Comparison of ENCODE assay signal across 17 cellular contexts in the genomic region with DNA sequence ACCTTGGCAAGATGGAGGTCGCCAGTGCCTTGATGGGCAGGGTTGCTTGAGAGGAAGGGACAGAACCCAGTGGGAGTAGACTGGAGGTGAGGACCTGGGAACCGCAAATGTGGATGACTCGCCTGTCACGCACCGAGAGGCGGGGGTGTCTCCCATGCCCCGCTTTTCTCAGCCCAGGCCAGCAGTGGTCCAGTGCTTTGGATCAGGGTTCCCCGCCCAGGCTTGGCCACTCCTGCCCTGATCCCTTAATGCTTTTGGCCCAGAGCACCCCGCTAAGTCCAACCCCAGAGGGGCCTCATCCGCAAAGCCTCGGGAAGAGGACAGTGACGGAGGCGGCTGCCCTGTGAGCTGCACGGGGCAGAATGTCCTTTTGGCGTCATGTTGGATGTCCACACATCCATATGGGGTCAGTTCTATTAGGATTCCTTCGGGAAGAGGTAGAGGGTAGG. TPM values are rescaled to one million over a fixed set of nuclear protein-coding genes. Genes with fewer than 3 reads are reported as not detected.
DNase-seq lines count a peak whose midpoint lies in the region; ATAC-seq and TF ChIP-seq lines count a peak whose summit lies in the region.
"Had no signal": no experiment of that assay in that cellular context is flagged by ENCODE, and none has a peak within 500 bp of the region (broad histone marks: within the 10 kb centered on the region; RNA-seq: fewer than 3 reads in every experiment).

No MANE protein-coding gene starts in this region.

- peaks cover 37% of the 10 kb centered on the region for H3K36me3 Mint-ChIP-seq in CD8-positive, alpha-beta T cell
- peaks cover 16% of the 10 kb centered on the region for H3K36me3 Mint-ChIP-seq in activated T-helper 1 cell treated with anti-CD3 and anti-CD28 coated beads, Interleukin-12 subunit alpha, Interleukin-12 subunit beta, Interleukin-2, Interleukin-4 antibody, amounts not matched to agents 30 ng/mL and 10 ng/mL and 1 ng/mL, durations not matched to agents 14 hours and 24 hours and 36 hours (ENCODE audit: low read depth)
- peaks cover 0 to 33% (median 10%) of the 10 kb centered on the region in 3 donors for H3K36me3 Mint-ChIP-seq in naive thymus-derived CD8-positive, alpha-beta T cell

- peaks cover 22% of the 10 kb centered on the region for H3K4me1 Mint-ChIP-seq in CD8-positive, alpha-beta T cell (ENCODE audit: low read depth)
- H3K4me1 Mint-ChIP-seq in activated T-helper 1 cell treated with anti-CD3 and anti-CD28 coated beads, Interleukin-12 subunit alpha, Interleukin-12 subunit beta, Interleukin-2, Interleukin-4 antibody, amounts not matched to agents 30 ng/mL and 10 ng/mL and 1 ng/mL, durations not matched to agents 14 hours and 24 hours and 36 hours (ENCODE audit: low read depth), result peaks cover 18% of the 10 kb centered on the region
- H3K4me1 Mint-ChIP-seq in naive thymus-derived CD8-positive, alpha-beta T cell, result peaks cover 13 to 37% (median 34%) of the 10 kb centered on the region in 4 donors

- H3K27me3 ChIP-seq in BLaER1 treated with 17β-estradiol and CSF1 and Interleukin-3, amounts not matched to agents 10 nM and 100 nM, result no peaks in the 10 kb centered on the region
- H3K27me3 ChIP-seq in CD8-positive, alpha-beta T cell (ENCODE audit: insufficient read depth, low read length), result no peaks in the 10 kb centered on the region
- H3K27me3 ChIP-seq: body of pancreas, dorsolateral prefrontal cortex, esophagus squamous epithelium, pancreas, SJSA1, tibial nerve had no signal

- H3K27ac ChIP-seq in BLaER1 treated with 17β-estradiol and CSF1 and Interleukin-3, amounts not matched to agents 10 nM and 100 nM, result no peak overlapping the region
- no peak overlapping the region for H3K27ac ChIP-seq in CD8-positive, alpha-beta T cell (ENCODE audit: low read depth, low read length)
- H3K27ac ChIP-seq: body of pancreas, dorsolateral prefrontal cortex, esophagus squamous epithelium, pancreas, SJSA1, tibial nerve had no signal

- H3K4me3 Mint-ChIP-seq in CD8-positive, alpha-beta T cell, result peak overlapping the region; percentile 32
- peak overlapping the region; percentile 92 for H3K4me3 Mint-ChIP-seq in activated T-helper 1 cell treated with anti-CD3 and anti-CD28 coated beads, Interleukin-12 subunit alpha, Interleukin-12 subunit beta, Interleukin-2, Interleukin-4 antibody, amounts not matched to agents 30 ng/mL and 10 ng/mL and 1 ng/mL, durations not matched to agents 14 hours and 24 hours and 36 hours
- peak overlapping the region in 9 of 10 donors; percentile 26 to 96 (median 43) for H3K4me3 Mint-ChIP-seq in naive thymus-derived CD8-positive, alpha-beta T cell

- H3K4me3 ChIP-seq in BLaER1 treated with 17β-estradiol and CSF1 and Interleukin-3, amounts not matched to agents 10 nM and 100 nM, result peak overlapping the region in 2 of 10 experiments; percentile 23 to 28; a peak in 1 of 20 replicates
- no peak overlapping the region for H3K4me3 ChIP-seq in CD8-positive, alpha-beta T cell (ENCODE audit: low read depth, low read length)
- H3K4me3 ChIP-seq: body of pancreas, pancreas, SJSA1, tibial nerve had no signal

- POLR2A ChIA-PET in CD8-positive, alpha-beta T cell (lab: Charles Lee), result no interaction called here
- POLR2A ChIA-PET in naive thymus-derived CD8-positive, alpha-beta T cell (lab: Charles Lee), result no interaction called here

- H3K27me3 Mint-ChIP-seq in CD8-positive, alpha-beta T cell (ENCODE audit: low read depth), result no peaks in the 10 kb centered on the region
- H3K27me3 Mint-ChIP-seq in activated T-helper 1 cell treated with anti-CD3 and anti-CD28 coated beads, Interleukin-12 subunit alpha, Interleukin-12 subunit beta, Interleukin-2, Interleukin-4 antibody, amounts not matched to agents 30 ng/mL and 10 ng/mL and 1 ng/mL, durations not matched to agents 14 hours and 24 hours and 36 hours (ENCODE audit: insufficient read depth), result peaks cover 3% of the 10 kb centered on the region
- H3K27me3 Mint-ChIP-seq in naive thymus-derived CD8-positive, alpha-beta T cell, result peaks cover 0 to 5% (median 0%) of the 10 kb centered on the region in 5 donors

- intact Hi-C loops in CD8-positive, alpha-beta T cell (cut with DNase I, micrococcal nuclease), result loop anchor here in 1 of 2 experiments (10.0 kb wide), 2 partner anchors 1048 to 1338 kb away; a partner anchor contains a TSS
- intact Hi-C loops in activated T-helper 1 cell treated with anti-CD3 and anti-CD28 coated beads, Interleukin-12 subunit alpha, Interleukin-12 subunit beta, Interleukin-2, Interleukin-4 antibody, amounts not matched to agents 30 ng/mL and 10 ng/mL and 1 ng/mL, durations not matched to agents 14 hours and 24 hours and 36 hours (cut with micrococcal nuclease), result loop anchor here (5.0 to 10.0 kb wide), 2 partner anchors 36 to 612 kb away; a partner anchor contains a TSS
- intact Hi-C loops in left cardiac atrium (cut with DNase I), result no loop called here

- H3K4me1 ChIP-seq in BLaER1 treated with 17β-estradiol and CSF1 and Interleukin-3, amounts not matched to agents 10 nM and 100 nM, result peaks cover 18 to 37% (median 29%) of the 10 kb centered on the region in 10 experiments
- peaks cover 23% of the 10 kb centered on the region for H3K4me1 ChIP-seq in CD8-positive, alpha-beta T cell (ENCODE audit: insufficient read depth, low read length)

- CTCF ChIA-PET in CD8-positive, alpha-beta T cell (lab: Charles Lee), result no interaction called here

- H3K9me3 ChIP-seq in BLaER1 treated with 17β-estradiol and CSF1 and Interleukin-3, amounts not matched to agents 10 nM and 100 nM (replicated peaks in 1 of 11), result peaks cover 0 to 5% (median 0%) of the 10 kb centered on the region in 11 experiments; a peak in 6 of 22 replicates
- no peaks in the 10 kb centered on the region for H3K9me3 ChIP-seq in CD8-positive, alpha-beta T cell (ENCODE audit: low read length)
- H3K9me3 ChIP-seq: body of pancreas, esophagus squamous epithelium, pancreas, SJSA1 had no signal

- no peaks in the 10 kb centered on the region for H3K9me3 Mint-ChIP-seq in CD8-positive, alpha-beta T cell
- H3K9me3 Mint-ChIP-seq in activated T-helper 1 cell treated with anti-CD3 and anti-CD28 coated beads, Interleukin-12 subunit alpha, Interleukin-12 subunit beta, Interleukin-2, Interleukin-4 antibody, amounts not matched to agents 30 ng/mL and 10 ng/mL and 1 ng/mL, durations not matched to agents 14 hours and 24 hours and 36 hours, result no peaks in the 10 kb centered on the region
- peaks cover 0 to 4% (median 0%) of the 10 kb centered on the region in 9 donors for H3K9me3 Mint-ChIP-seq in naive thymus-derived CD8-positive, alpha-beta T cell

- H3K36me3 ChIP-seq in BLaER1 treated with 17β-estradiol and CSF1 and Interleukin-3, amounts not matched to agents 10 nM and 100 nM, result peaks cover 23 to 48% (median 44%) of the 10 kb centered on the region in 11 experiments
- H3K36me3 ChIP-seq in CD8-positive, alpha-beta T cell (ENCODE audit: insufficient read depth, low read length), result peaks cover 8% of the 10 kb centered on the region

- ATAC-seq in CD8-positive, alpha-beta T cell, result no peak
- no peak for ATAC-seq in naive thymus-derived CD8-positive, alpha-beta T cell
- ATAC-seq in GM21529 (IDR thresholded peaks at IDR 0.05; ENCODE audit: unreplicated experiment) (no peak), left cardiac atrium (no peak), HG03045 (IDR thresholded peaks at IDR 0.05; ENCODE audit: unreplicated experiment) (no peak)
- ATAC-seq: body of pancreas, pancreas had no signal

- peaks cover 31 to 71% (median 55%) of the 10 kb centered on the region in 11 experiments; a peak in 21 of 22 replicates for H4K20me1 ChIP-seq in BLaER1 treated with 17β-estradiol and CSF1 and Interleukin-3, amounts not matched to agents 10 nM and 100 nM

- no peak for DNase-seq in CD8-positive, alpha-beta T cell
- no peak for DNase-seq in activated T-helper 1 cell treated with anti-CD3 and anti-CD28 coated beads, Interleukin-12 subunit alpha, Interleukin-12 subunit beta, Interleukin-2, Interleukin-4 antibody, amounts not matched to agents 30 ng/mL and 10 ng/mL and 1 ng/mL, durations not matched to agents 14 hours and 24 hours and 36 hours (ENCODE audit: low spot score)
- no peak for DNase-seq in naive thymus-derived CD8-positive, alpha-beta T cell
- DNase-seq in left cardiac atrium (no peak), glomerular visceral epithelial cell (ENCODE audit: extremely low spot score) (no peak)
- DNase-seq: activated effector memory CD4-positive, alpha-beta T cell treated with anti-CD3 and anti-CD28 coated beads, Interleukin-2, amount 50 U/mL, for 16 hours; esophagus squamous epithelium; NCI-H2081 treated with DMSO at 0.1 percent for 48 hours; NCI-H524 treated with DMSO at 0.1 percent for 48 hours had no signal

- H3K9ac ChIP-seq in BLaER1 treated with 17β-estradiol and CSF1 and Interleukin-3, amounts not matched to agents 10 nM and 100 nM, result peak overlapping the region in 4 of 11 experiments; percentile 17 to 97 (median 94); a peak in 3 of 22 replicates

- no peak for TF ChIP-seq CTCF in CD8-positive, alpha-beta T cell (IDR thresholded peaks at IDR 0.05)

- H3K4me2 ChIP-seq in BLaER1 treated with 17β-estradiol and CSF1 and Interleukin-3, amounts not matched to agents 10 nM and 100 nM, result peak overlapping the region in 7 of 11 experiments; percentile 98 to 100 (median 99); a peak in 8 of 22 replicates

- H3K27ac Mint-ChIP-seq in CD8-positive, alpha-beta T cell, result no peak overlapping the region
- no peak overlapping the region for H3K27ac Mint-ChIP-seq in activated T-helper 1 cell treated with anti-CD3 and anti-CD28 coated beads, Interleukin-12 subunit alpha, Interleukin-12 subunit beta, Interleukin-2, Interleukin-4 antibody, amounts not matched to agents 30 ng/mL and 10 ng/mL and 1 ng/mL, durations not matched to agents 14 hours and 24 hours and 36 hours
- peak overlapping the region in 3 of 10 donors; percentile 28 to 70 (median 65) for H3K27ac Mint-ChIP-seq in naive thymus-derived CD8-positive, alpha-beta T cell

RNA-seq across cellular contexts. Expression of a gene that starts 2.4 kb away (rescaled TPM):
- total RNA-seq in CD8-positive, alpha-beta T cell, result 10 to 100 TPM; 29.6 to 31.9 TPM
- total RNA-seq in activated T-helper 1 cell treated with anti-CD3 and anti-CD28 coated beads, Interleukin-12 subunit alpha, Interleukin-12 subunit beta, Interleukin-2, Interleukin-4 antibody, amounts not matched to agents 30 ng/mL and 10 ng/mL and 1 ng/mL, durations not matched to agents 14 hours and 24 hours and 36 hours, result 66.6 and 70.8 TPM in 2 replicates
- 10 to 100 TPM; 32.6 to 35.7 TPM for total RNA-seq in naive thymus-derived CD8-positive, alpha-beta T cell
- polyA plus RNA-seq in naive thymus-derived CD8-positive, alpha-beta T cell, result 10 to 100 TPM; 28.3 to 64.0 (median 45.4) TPM
- total RNA-seq in left cardiac atrium, result 10 to 100 TPM; 32.6 to 34.0 TPM

RNA-seq across cellular contexts. Expression of a gene that starts 18.3 kb away (rescaled TPM):
- not detected for total RNA-seq in CD8-positive, alpha-beta T cell
- not detected in 2 replicates for total RNA-seq in activated T-helper 1 cell treated with anti-CD3 and anti-CD28 coated beads, Interleukin-12 subunit alpha, Interleukin-12 subunit beta, Interleukin-2, Interleukin-4 antibody, amounts not matched to agents 30 ng/mL and 10 ng/mL and 1 ng/mL, durations not matched to agents 14 hours and 24 hours and 36 hours
- total RNA-seq in naive thymus-derived CD8-positive, alpha-beta T cell, result not detected
- not detected for polyA plus RNA-seq in naive thymus-derived CD8-positive, alpha-beta T cell
- 1 to 10 TPM in 1 of 2 donors, not detected in 1; 2.0 TPM for total RNA-seq in left cardiac atrium
- total RNA-seq: body of pancreas, esophagus squamous epithelium, pancreas, SJSA1, tibial nerve had no signal
- polyA plus RNA-seq: pancreas had no signal

RNA-seq across cellular contexts. Expression of a gene that starts 23.3 kb away (rescaled TPM):
- total RNA-seq in CD8-positive, alpha-beta T cell, result under 1 TPM; 0.35 to 0.36 TPM
- total RNA-seq in activated T-helper 1 cell treated with anti-CD3 and anti-CD28 coated beads, Interleukin-12 subunit alpha, Interleukin-12 subunit beta, Interleukin-2, Interleukin-4 antibody, amounts not matched to agents 30 ng/mL and 10 ng/mL and 1 ng/mL, durations not matched to agents 14 hours and 24 hours and 36 hours, result 0.86 and 1.2 TPM in 2 replicates
- under 1 TPM; 0.13 to 0.22 TPM for total RNA-seq in naive thymus-derived CD8-positive, alpha-beta T cell
- polyA plus RNA-seq in naive thymus-derived CD8-positive, alpha-beta T cell, result not detected
- 10 to 100 TPM; 17.5 to 17.6 TPM for total RNA-seq in left cardiac atrium

RNA-seq across cellular contexts. Expression of a gene that starts 43.0 kb away (rescaled TPM):
- total RNA-seq in CD8-positive, alpha-beta T cell, result not detected
- total RNA-seq in activated T-helper 1 cell treated with anti-CD3 and anti-CD28 coated beads, Interleukin-12 subunit alpha, Interleukin-12 subunit beta, Interleukin-2, Interleukin-4 antibody, amounts not matched to agents 30 ng/mL and 10 ng/mL and 1 ng/mL, durations not matched to agents 14 hours and 24 hours and 36 hours, result not detected in 2 replicates
- not detected for total RNA-seq in naive thymus-derived CD8-positive, alpha-beta T cell
- not detected for polyA plus RNA-seq in naive thymus-derived CD8-positive, alpha-beta T cell
- not detected for total RNA-seq in left cardiac atrium
- total RNA-seq: body of pancreas, esophagus squamous epithelium, pancreas, SJSA1, tibial nerve had no signal
- polyA plus RNA-seq: pancreas had no signal

RNA-seq across cellular contexts. Expression of a gene that starts 58.7 kb away (rescaled TPM):
- not detected for total RNA-seq in CD8-positive, alpha-beta T cell
- not detected in 2 replicates for total RNA-seq in activated T-helper 1 cell treated with anti-CD3 and anti-CD28 coated beads, Interleukin-12 subunit alpha, Interleukin-12 subunit beta, Interleukin-2, Interleukin-4 antibody, amounts not matched to agents 30 ng/mL and 10 ng/mL and 1 ng/mL, durations not matched to agents 14 hours and 24 hours and 36 hours
- not detected for total RNA-seq in naive thymus-derived CD8-positive, alpha-beta T cell
- polyA plus RNA-seq in naive thymus-derived CD8-positive, alpha-beta T cell, result not detected
- total RNA-seq in left cardiac atrium, result not detected
- total RNA-seq: body of pancreas, dorsolateral prefrontal cortex, esophagus squamous epithelium, pancreas, SJSA1, tibial nerve had no signal
- polyA plus RNA-seq: pancreas had no signal

Comparison
In these comparisons a context has a peak if more than half of its experiments do, and no peak if none do; other contexts are left out.
1. H3K4me3 Mint-ChIP-seq: peak in every context shown above with its lines; median percentile 92 in activated T-helper 1 cell treated with anti-CD3 and anti-CD28 coated beads, Interleukin-12 subunit alpha, Interleukin-12 subunit beta, Interleukin-2, Interleukin-4 antibody, amounts not matched to agents 30 ng/mL and 10 ng/mL and 1 ng/mL, durations not matched to agents 14 hours and 24 hours and 36 hours; 43 in naive thymus-derived CD8-positive, alpha-beta T cell; 32 in CD8-positive, alpha-beta T cell.